Comparison of ENCODE assay signal across 18 cellular contexts in genomic region chr11:122772945-122773344, GRCh38.
A peak's percentile ranks its signal among the peaks of the same experiment; 100 is the strongest.
DNase-seq lines count a peak whose midpoint lies in the region; ATAC-seq, FAIRE-seq and TF ChIP-seq lines count a peak whose summit lies in the region.
"Had no signal": no experiment of that assay in that cellular context is flagged by ENCODE, and none has a peak within 500 bp of the region (broad histone marks: within the 10 kb centered on the region; RNA-seq: fewer than 3 reads in every experiment).

No MANE protein-coding gene starts in this region.

- FAIRE-seq in endothelial cell of umbilical vein (lab: Jason Lieb, UNC), result peak; percentile 44
- FAIRE-seq: H1 had no signal

- ATAC-seq in Panc1 (0 out of 2 replicates have a peak, but pooled peaks have one; percentile 30), HG03469 (IDR thresholded peaks at IDR 0.05; ENCODE audit: unreplicated experiment) (no peak)
- ATAC-seq: naive thymus-derived CD4-positive, alpha-beta T cell; T-cell had no signal

- H3K27ac Mint-ChIP-seq in osteocyte (ENCODE audit: unreplicated experiment), result peak overlapping the region; percentile 48
- H3K27ac Mint-ChIP-seq: B cell, progenitor cell of endocrine pancreas, WTC11 had no signal

- H3K36me3 Mint-ChIP-seq in osteocyte (ENCODE audit: unreplicated experiment), result peaks cover 2% of the 10 kb centered on the region

- no peak overlapping the region for H3K9ac ChIP-seq in endothelial cell of umbilical vein (replicated peaks; ENCODE audit: extremely low read depth, insufficient read depth, low read length)

- H3K4me2 ChIP-seq in endothelial cell of umbilical vein (ENCODE audit: insufficient read depth, low read length), result no peak overlapping the region

- intact Hi-C loops in Panc1 (cut with micrococcal nuclease; ENCODE audit: unreplicated experiment), result no loop called here
- intact Hi-C loops in endothelial cell of umbilical vein (cut with micrococcal nuclease), result no loop called here

- H3K9me1 ChIP-seq in endothelial cell of umbilical vein (replicated peaks; ENCODE audit: control insufficient read depth, extremely low read depth, insufficient read depth, low read length), result no peaks in the 10 kb centered on the region

- H3K4me3 Mint-ChIP-seq in osteocyte (ENCODE audit: unreplicated experiment), result no peak overlapping the region
- H3K4me3 Mint-ChIP-seq: B cell; naive thymus-derived CD4-positive, alpha-beta T cell; T-cell; WTC11 had no signal

- TF ChIP-seq CTCF in Panc1 (IDR thresholded peaks at IDR 0.05) (no peak), endothelial cell of umbilical vein (IDR thresholded peaks at IDR 0.05; ENCODE audit: extremely low read depth in 1 of 2, insufficient read depth in 1 of 2, low read depth in 1 of 2, low read length in 2 of 2) (no peak), osteocyte (IDR thresholded peaks at IDR 0.05) (no peak)

- H3K27ac ChIP-seq in Panc1 (ENCODE audit: low read length) (no peak overlapping the region), endothelial cell of umbilical vein (ENCODE audit: insufficient read depth, low read depth, low read length) (no peak overlapping the region)

- H3K4me1 ChIP-seq in Panc1 (ENCODE audit: control insufficient read depth, insufficient read depth, low read length) (no peaks in the 10 kb centered on the region), endothelial cell of umbilical vein (ENCODE audit: control insufficient read depth, extremely low read depth, insufficient read depth, low read length) (peaks cover 38% of the 10 kb centered on the region)

- BruUV-seq in Panc1 (replicated peaks; lab: Mats Ljungman, UMichigan), result no TSS peak
- BruUV-seq in endothelial cell of umbilical vein (replicated peaks; lab: Mats Ljungman, UMichigan), result no TSS peak

- TF ChIP-seq POLR2A in endothelial cell of umbilical vein (IDR thresholded peaks at IDR 0.05; ENCODE audit: low read depth, low read length), result no peak

- H3K79me2 ChIP-seq in endothelial cell of umbilical vein (ENCODE audit: control insufficient read depth, insufficient read depth, low read length), result no peaks in the 10 kb centered on the region

- H3K36me3 ChIP-seq in Panc1 (ENCODE audit: control insufficient read depth, insufficient read depth, low read length), result no peaks in the 10 kb centered on the region
- no peaks in the 10 kb centered on the region for H3K36me3 ChIP-seq in endothelial cell of umbilical vein (ENCODE audit: control insufficient read depth in 2 of 2, extremely low read depth in 1 of 2, insufficient read depth in 2 of 2, low read length in 2 of 2)

- H3K9me3 Mint-ChIP-seq in osteocyte (ENCODE audit: unreplicated experiment), result no peaks in the 10 kb centered on the region
- H3K9me3 Mint-ChIP-seq: naive thymus-derived CD4-positive, alpha-beta T cell; T-cell had no signal

- no peak overlapping the region for H2AFZ ChIP-seq in endothelial cell of umbilical vein (ENCODE audit: low read depth, low read length)

- no peak overlapping the region for H3K4me3 ChIP-seq in Panc1 (ENCODE audit: low read depth in 2 of 2, low read length in 2 of 2)
- no peak overlapping the region for H3K4me3 ChIP-seq in endothelial cell of umbilical vein (replicated peaks in 1 of 3; ENCODE audit: insufficient read depth in 1 of 3, low read depth in 1 of 3, low read length in 3 of 3)
- H3K4me3 ChIP-seq: lung had no signal

- H3K27me3 ChIP-seq in Panc1 (ENCODE audit: control insufficient read depth, insufficient read depth, low read length), result no peaks in the 10 kb centered on the region
- H3K27me3 ChIP-seq in endothelial cell of umbilical vein (ENCODE audit: control insufficient read depth in 2 of 2, insufficient read depth in 2 of 2, low read length in 2 of 2), result no peaks in the 10 kb centered on the region

- CTCF ChIA-PET in Panc1 (lab: Charles Lee) (no interaction called here), endothelial cell of umbilical vein (lab: Charles Lee) (no interaction called here)

- in situ Hi-C loops in Panc1 (cut with HindIII; ENCODE audit: low pct_unique_long_range_greater_than_20kb, low sequenced_read_pairs), result no loop called here

- no peaks in the 10 kb centered on the region for H3K27me3 Mint-ChIP-seq in osteocyte (ENCODE audit: unreplicated experiment)
- H3K27me3 Mint-ChIP-seq: T-cell had no signal

- POLR2A ChIA-PET in Panc1 (lab: Charles Lee), result no interaction called here
- POLR2A ChIA-PET in endothelial cell of umbilical vein (lab: Charles Lee), result no interaction called here

- peaks cover 32% of the 10 kb centered on the region for H3K4me1 Mint-ChIP-seq in osteocyte (ENCODE audit: unreplicated experiment)

- peak; percentile 20 for DNase-seq in ELR (ENCODE audit: low read depth)
- no peak for DNase-seq in Panc1 (ENCODE audit: low read depth, low spot score)
- no peak for DNase-seq in endothelial cell of umbilical vein (ENCODE audit: low read depth, low spot score)
- no peak for DNase-seq in osteocyte (ENCODE audit: extremely low spot score, unreplicated experiment)
- no peak for DNase-seq in effector CD4-positive, alpha-beta T cell
- no peak for DNase-seq in NCI-H1694 treated with DMSO at 0.1 percent for 48 hours (lab: John Stamatoyannopoulos, UW)
- DNase-seq: activated CD8-positive, alpha-beta memory T cell treated with anti-CD3 and anti-CD28 coated beads for 24 hours; effector memory CD4-positive, alpha-beta T cell; Karpas-422; naive thymus-derived CD4-positive, alpha-beta T cell; NCI-H1417; T-cell had no signal

- no peaks in the 10 kb centered on the region for H4K20me1 ChIP-seq in endothelial cell of umbilical vein (replicated peaks; ENCODE audit: control insufficient read depth, extremely low read depth, insufficient read depth, low read length)

- dilution Hi-C loops in endothelial cell of umbilical vein (cut with MboI; ENCODE audit: extremely low pct_ligation_motif_present, low sequenced_read_pairs), result no loop called here

- H3K9me3 ChIP-seq in Panc1 (ENCODE audit: control insufficient read depth, insufficient read depth, low read depth, low read length), result no peaks in the 10 kb centered on the region
- H3K9me3 ChIP-seq in endothelial cell of umbilical vein (replicated peaks; ENCODE audit: control insufficient read depth, insufficient read depth, low read length), result no peaks in the 10 kb centered on the region

TF ChIP-seq in endothelial cell of umbilical vein, 7 proteins besides CTCF, POLR2A, EP300 and RAD21:
- TF ChIP-seq MAX (IDR thresholded peaks at IDR 0.05; ENCODE audit: insufficient read depth, insufficient read length), result no peak
- TF ChIP-seq JUN (IDR thresholded peaks at IDR 0.05; ENCODE audit: borderline replicate concordance, insufficient read depth, insufficient read length, low read depth), result no peak
- no peak for TF ChIP-seq EZH2 (IDR thresholded peaks at IDR 0.05; ENCODE audit: borderline replicate concordance, low read depth, low read length, severe bottlenecking)
- no peak for TF ChIP-seq MYC (IDR thresholded peaks at IDR 0.05; ENCODE audit: low read depth, low read length)
- no peak for TF ChIP-seq GATA2 (IDR thresholded peaks at IDR 0.05; ENCODE audit: insufficient read depth, insufficient read length, low read depth, low read length)
- no peak for TF ChIP-seq POLR2AphosphoS5 (IDR thresholded peaks at IDR 0.05; ENCODE audit: insufficient read depth, low read depth, low read length)
- TF ChIP-seq FOS (IDR thresholded peaks at IDR 0.05; ENCODE audit: borderline replicate concordance, insufficient read depth, low read length), result no peak
